ENCODE assay signal across 8 cellular contexts in the genomic region with DNA sequence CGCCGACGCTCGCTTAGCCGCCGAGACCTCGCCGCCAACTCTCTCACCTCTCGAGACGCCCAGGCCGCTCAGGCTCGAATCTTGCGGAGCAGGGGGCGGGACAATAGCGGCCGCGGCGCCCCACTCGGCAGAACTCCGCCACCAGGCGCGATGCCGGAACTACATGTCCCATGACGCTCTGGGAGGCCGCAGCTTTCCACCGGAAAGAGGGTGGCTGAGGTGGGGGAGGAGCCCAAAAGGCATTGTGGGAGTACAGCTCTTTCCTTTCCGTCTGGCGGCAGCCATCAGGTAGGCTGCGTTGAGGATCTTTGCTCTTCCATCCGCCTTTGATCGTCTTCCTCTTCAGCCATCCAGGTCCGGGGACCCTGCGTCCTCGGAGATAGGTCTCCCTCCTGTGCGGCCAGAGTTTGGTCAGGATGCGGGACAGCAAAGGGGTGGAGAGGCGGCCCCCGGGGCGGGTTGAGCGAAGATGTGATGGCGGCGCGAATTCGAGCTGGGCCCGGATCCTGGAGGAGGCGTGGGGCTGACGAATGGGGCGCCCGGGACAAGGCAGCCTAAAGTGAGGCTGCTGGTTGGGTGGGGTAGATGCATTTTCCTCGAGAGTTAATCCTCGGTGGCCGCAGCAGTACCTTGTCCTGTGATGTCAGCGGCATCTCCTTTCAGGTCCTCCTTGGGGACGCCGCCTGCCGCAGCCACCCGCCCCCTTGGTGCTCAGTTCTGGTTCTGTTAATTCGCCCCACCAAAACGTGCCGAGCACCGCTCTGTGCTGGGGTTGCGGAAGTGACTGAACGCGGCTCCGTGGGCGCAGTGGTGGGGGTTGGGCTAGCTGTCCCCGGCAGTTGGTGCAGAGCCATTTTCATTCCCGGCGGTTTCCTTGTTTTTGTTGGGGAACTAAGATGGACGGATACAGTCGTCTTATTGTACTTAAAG. TPM values are rescaled to one million over a fixed set of nuclear protein-coding genes. Genes with fewer than 3 reads are reported as not detected.
A peak's percentile ranks its signal among the peaks of the same experiment; 100 is the strongest.
DNase-seq lines count a peak whose midpoint lies in the region; ATAC-seq and TF ChIP-seq lines count a peak whose summit lies in the region.

A gene (minus strand): TSS at position 105 of the 930 bp plus-strand sequence. CDS start 6,086 bp downstream, outside the sequence.
A gene (plus strand): TSS at position 247 of the 930 bp plus-strand sequence. CDS start 728 bp downstream, outside the sequence.

- H3K23ac ChIP-seq in IMR-90 (ENCODE audit: low read depth, low read length): peak within 1 kb of the TSS; percentile 97

- in situ Hi-C loops in IMR-90 (cut with MboI; ENCODE audit: low sequenced_read_pairs): no loop called here

- H3K4ac ChIP-seq in IMR-90 (ENCODE audit: low read depth, low read length): peak within 1 kb of the TSS; percentile 94

- intact Hi-C loops in IMR-90 (cut with micrococcal nuclease): loop anchor here (1.0 to 10.0 kb wide), 2 partner anchors 29 to 768 kb away; no protein-coding TSS in a partner anchor

- ATAC-seq in GM21528 (IDR thresholded peaks at IDR 0.05; ENCODE audit: low FRiP score, unreplicated experiment) (peak; percentile 94), IMR-90 (ENCODE audit: low read depth) (peak; percentile 95)

- peak within 1 kb of the TSS; percentile 82 for H3K9ac ChIP-seq in IMR-90 (ENCODE audit: low read depth, low read length)
- H3K9ac ChIP-seq in mucosa of stomach (ENCODE audit: low read length): peak within 1 kb of the TSS; percentile 91

- POLR2A ChIA-PET in IMR-90 (lab: Charles Lee; ENCODE audit: unreplicated experiment): interaction anchor here (0.6 to 1.2 kb wide), 14 partner anchors 10 to 1538 kb away, joined by 3 to 6 read pairs (median 4); no protein-coding TSS in a partner anchor

- peak within 1 kb of the TSS; percentile 73 for H3K56ac ChIP-seq in IMR-90 (ENCODE audit: extremely low read depth, insufficient read depth, low read length)

- peak within 1 kb of the TSS; percentile 71 for H4K8ac ChIP-seq in IMR-90 (ENCODE audit: low read depth in 2 of 2, low read length in 2 of 2)

- no peak within 1 kb of the TSS for H2BK15ac ChIP-seq in IMR-90 (ENCODE audit: low read depth, low read length)

- H2AK9ac ChIP-seq in IMR-90 (replicated peaks; ENCODE audit: low read depth, low read length, poor library complexity): peak within 1 kb of the TSS; percentile 98

- H3K36me3 ChIP-seq in IMR-90 (ENCODE audit: control insufficient read depth, insufficient read depth, low read length) (peaks cover 14% of the 10 kb centered on the region), mucosa of stomach (ENCODE audit: control insufficient read depth, insufficient read depth, low read length) (peaks cover 6% of the 10 kb centered on the region)

- peak within 1 kb of the TSS; percentile 81 for H3K27ac ChIP-seq in IMR-90 (ENCODE audit: insufficient read depth, low read length)

- H4K5ac ChIP-seq in IMR-90 (ENCODE audit: low read depth, low read length): peak within 1 kb of the TSS; percentile 25

- H4K91ac ChIP-seq in IMR-90 (ENCODE audit: insufficient read depth, low read depth, low read length): peak within 1 kb of the TSS; percentile 87

- H3K4me2 ChIP-seq in IMR-90 (ENCODE audit: low read depth, low read length): peak within 1 kb of the TSS; percentile 97

- peaks cover 22 to 54% of the 10 kb centered on the region in 2 experiments for H3K79me1 ChIP-seq in IMR-90 (ENCODE audit: low read depth in 1 of 2, low read length in 2 of 2)

- CTCF ChIA-PET in IMR-90 (lab: Yijun Ruan, JAX): interaction anchor here (1.1 to 1.6 kb wide), 3 partner anchors 29 to 150 kb away, joined by 3 to 4 read pairs (median 4); no protein-coding TSS in a partner anchor

- H2BK20ac ChIP-seq in IMR-90 (ENCODE audit: low read depth, low read length): 0 out of 2 replicates have a peak within 1 kb of the TSS, but pooled peaks have one; percentile 27

- no TSS peak for BruUV-seq in IMR-90 (replicated peaks; lab: Mats Ljungman, UMichigan)

- H3K14ac ChIP-seq in IMR-90 (replicated peaks; ENCODE audit: low read depth, low read length): peak within 1 kb of the TSS; percentile 90

- TF ChIP-seq RAD21 in IMR-90 (IDR thresholded peaks at IDR 0.05; ENCODE audit: low read length): no peak

- peak within 1 kb of the TSS; percentile 94 for H2AFZ ChIP-seq in IMR-90 (replicated peaks; ENCODE audit: low read length, poor library complexity)

- peaks cover 40% of the 10 kb centered on the region for H4K20me1 ChIP-seq in IMR-90 (ENCODE audit: insufficient read depth, low read length)

- DNase-seq in DMS153 (lab: John Stamatoyannopoulos, UW): peak; percentile 78
- DNase-seq in IMR-90: peak; percentile 96
- peak; percentile 97 for DNase-seq in OCI-M1 (lab: John Stamatoyannopoulos, UW)
- DNase-seq in activated T-cell treated with anti-CD3 and anti-CD28 coated beads, Interleukin-2, amount 50 U/mL, for 1 hour: peak; percentile 95
- DNase-seq in erythroblast (lab: John Stamatoyannopoulos, UW): peak; percentile 95 to 96
- DNase-seq in stimulated activated CD8-positive, alpha-beta memory T cell treated with anti-CD3 and anti-CD28 coated beads, Interleukin-7, amount 100 ng/mL, for 1 hour (ENCODE audit: low read depth in 2 of 2): peak; percentile 92 to 95

- TF ChIP-seq POLR2A in IMR-90 (IDR thresholded peaks at IDR 0.05; ENCODE audit: low read depth, low read length) (peak; percentile 99), erythroblast (IDR thresholded peaks at IDR 0.05; ENCODE audit: low read length) (peak; percentile 100)

- no peaks in the 10 kb centered on the region for H3K4me1 ChIP-seq in IMR-90 (ENCODE audit: control insufficient read depth, insufficient read depth, low read length)
- H3K4me1 ChIP-seq in mucosa of stomach (ENCODE audit: control insufficient read depth, insufficient read depth, low read length): peaks cover 17% of the 10 kb centered on the region

- TF ChIP-seq CTCF in IMR-90 (conservative IDR thresholded peaks at IDR 0.05; ENCODE audit: low read depth, low read length): peak; percentile 27

- H2AK5ac ChIP-seq in IMR-90 (ENCODE audit: low read depth, low read length): peak within 1 kb of the TSS; percentile 89

- WGBS in IMR-90 (ENCODE audit: extremely low coverage in 2 of 2, insufficient read length in 1 of 2), 2 experiments: 3% methylated on average over 16 of the region's 71 CpGs; no CpG with 5 or more reads in 1 of the 2 experiments

- no peaks in the 10 kb centered on the region for H3K9me3 ChIP-seq in IMR-90 (ENCODE audit: control insufficient read depth, insufficient read depth, low read length)
- H3K9me3 ChIP-seq in mucosa of stomach (ENCODE audit: control insufficient read depth, low read length): no peaks in the 10 kb centered on the region

- H2BK5ac ChIP-seq in IMR-90 (ENCODE audit: low read depth, low read length, poor library complexity, severe bottlenecking): peak within 1 kb of the TSS; percentile 92

- peak within 1 kb of the TSS; percentile 72 for H3K18ac ChIP-seq in IMR-90 (ENCODE audit: low read depth, low read length)

- no peaks in the 10 kb centered on the region; the same call in 1 of the 2 replicates for H3K9me1 ChIP-seq in IMR-90 (ENCODE audit: insufficient read depth, low read length)

- H3K27me3 ChIP-seq in IMR-90 (ENCODE audit: control insufficient read depth, insufficient read depth, low read length) (no peaks in the 10 kb centered on the region), mucosa of stomach (ENCODE audit: control insufficient read depth, insufficient read depth, low read length) (no peaks in the 10 kb centered on the region)

- dilution Hi-C loops in IMR-90 (cut with HindIII; ENCODE audit: low sequenced_read_pairs, unreplicated experiment): no loop called here

- H3K4me3 ChIP-seq in IMR-90 (ENCODE audit: insufficient read depth, low read depth, low read length) (peak within 1 kb of the TSS; percentile 57), mucosa of stomach (ENCODE audit: low read length) (peak within 1 kb of the TSS; percentile 87)

- H2BK120ac ChIP-seq in IMR-90 (ENCODE audit: low read depth, low read length): peak within 1 kb of the TSS; percentile 58; the same call in 1 of the 2 replicates

TF ChIP-seq in IMR-90, 13 proteins besides CTCF, POLR2A, EP300 and RAD21 (continues in another document):
- TF ChIP-seq, protein P1, sequence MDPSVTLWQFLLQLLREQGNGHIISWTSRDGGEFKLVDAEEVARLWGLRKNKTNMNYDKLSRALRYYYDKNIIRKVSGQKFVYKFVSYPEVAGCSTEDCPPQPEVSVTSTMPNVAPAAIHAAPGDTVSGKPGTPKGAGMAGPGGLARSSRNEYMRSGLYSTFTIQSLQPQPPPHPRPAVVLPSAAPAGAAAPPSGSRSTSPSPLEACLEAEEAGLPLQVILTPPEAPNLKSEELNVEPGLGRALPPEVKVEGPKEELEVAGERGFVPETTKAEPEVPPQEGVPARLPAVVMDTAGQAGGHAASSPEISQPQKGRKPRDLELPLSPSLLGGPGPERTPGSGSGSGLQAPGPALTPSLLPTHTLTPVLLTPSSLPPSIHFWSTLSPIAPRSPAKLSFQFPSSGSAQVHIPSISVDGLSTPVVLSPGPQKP (IDR thresholded peaks at IDR 0.05; ENCODE audit: borderline replicate concordance, low read depth, low read length): no peak
- TF ChIP-seq SMC3 (IDR thresholded peaks at IDR 0.05; ENCODE audit: low read depth, low read length) (peak; percentile 8; the same call in 1 of the 2 replicates), RCOR1 (IDR thresholded peaks at IDR 0.05; ENCODE audit: insufficient replicate concordance, low read length) (no peak), RFX5 (IDR thresholded peaks at IDR 0.05; ENCODE audit: low read depth, low read length) (no peak), BHLHE40 (IDR thresholded peaks at IDR 0.05; ENCODE audit: low read depth, low read length) (peak; percentile 86), FOS (IDR thresholded peaks at IDR 0.05; ENCODE audit: low read depth, low read length) (0 out of 2 replicates have a peak, but pooled peaks have one; percentile 2), NFE2L2 (IDR thresholded peaks at IDR 0.05; ENCODE audit: low read depth, low read length) (no peak)
- TF ChIP-seq, protein P2, sequence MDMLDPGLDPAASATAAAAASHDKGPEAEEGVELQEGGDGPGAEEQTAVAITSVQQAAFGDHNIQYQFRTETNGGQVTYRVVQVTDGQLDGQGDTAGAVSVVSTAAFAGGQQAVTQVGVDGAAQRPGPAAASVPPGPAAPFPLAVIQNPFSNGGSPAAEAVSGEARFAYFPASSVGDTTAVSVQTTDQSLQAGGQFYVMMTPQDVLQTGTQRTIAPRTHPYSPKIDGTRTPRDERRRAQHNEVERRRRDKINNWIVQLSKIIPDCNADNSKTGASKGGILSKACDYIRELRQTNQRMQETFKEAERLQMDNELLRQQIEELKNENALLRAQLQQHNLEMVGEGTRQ (IDR thresholded peaks at IDR 0.05; ENCODE audit: low read depth, low read length): peak; percentile 28; the same call in 1 of the 2 replicates

RNA-seq across cellular contexts. Expression of the first gene that starts in this region (rescaled TPM):
- total RNA-seq in IMR-90 (2012; rRNA removed): 6.8 and 16.1 TPM in 2 replicates
- polyA plus RNA-seq in IMR-90 (2012; rRNA removed): 5.6 and 6.1 TPM in 2 replicates
- 2.4 and 3.6 TPM in 2 replicates for polyA plus RNA-seq in IMR-90 (2012; cell fraction: cytosol; rRNA removed)
- 1.0 and 3.0 TPM in 2 replicates for polyA plus RNA-seq in IMR-90 (2012; cell fraction: nucleus; rRNA removed; ENCODE audit: low replicate concordance)

RNA-seq across cellular contexts. Expression of the second gene that starts in this region (rescaled TPM):
- 1,419 and 2,730 TPM in 2 replicates for total RNA-seq in IMR-90 (2012; rRNA removed)
- polyA plus RNA-seq in IMR-90 (2012; rRNA removed): 4,701 and 5,087 TPM in 2 replicates
- polyA plus RNA-seq in IMR-90 (2012; cell fraction: cytosol; rRNA removed): 2,854 and 3,719 TPM in 2 replicates
- polyA plus RNA-seq in IMR-90 (2012; cell fraction: nucleus; rRNA removed; ENCODE audit: low replicate concordance): 1,256 and 2,197 TPM in 2 replicates

Comparison
In these comparisons a context has a peak if more than half of its experiments do, and no peak if none do; other contexts are left out.
1. Peak in every context shown above with its lines: DNase-seq, ATAC-seq, H3K4me3 ChIP-seq and H3K27ac ChIP-seq.